In the genomic region with DNA sequence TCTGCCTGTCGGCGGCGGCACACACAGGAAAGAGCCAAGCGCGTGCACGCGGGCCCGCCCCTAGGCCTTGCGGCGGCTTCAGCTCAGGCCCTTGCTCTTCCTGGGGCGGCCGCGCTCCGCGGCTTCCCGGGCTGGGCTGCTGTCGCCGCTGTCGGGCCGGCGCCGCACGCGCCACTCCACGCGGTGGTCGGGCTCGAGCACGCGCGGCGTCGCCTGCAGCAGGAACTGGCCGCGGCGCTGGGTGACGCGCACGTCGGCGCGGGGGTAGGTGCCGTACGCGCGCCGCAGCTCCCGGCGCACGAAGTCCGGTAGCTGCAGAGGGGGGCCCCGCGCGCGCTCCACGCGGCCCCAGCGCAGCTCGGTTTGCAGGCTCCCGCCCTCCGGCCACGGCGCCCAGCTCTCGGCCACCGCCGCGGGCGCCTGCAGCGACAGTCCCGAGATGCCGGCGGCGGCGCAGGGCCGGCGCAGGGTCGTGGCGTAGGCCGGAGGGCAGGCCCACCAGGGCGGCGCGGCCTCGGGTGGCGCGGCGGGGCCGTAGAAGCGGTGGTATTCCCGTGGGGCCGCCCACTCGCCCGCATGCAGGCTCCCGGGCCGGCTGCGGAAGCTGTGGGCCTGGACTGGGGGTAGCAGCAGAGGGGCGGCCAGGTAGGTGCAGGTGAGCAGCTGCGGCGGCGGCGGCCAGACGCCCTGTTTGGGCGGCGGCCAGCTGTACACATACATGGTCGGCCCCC, we compare ENCODE assay signal across 8 cellular contexts. TPM values are rescaled to one million over a fixed set of nuclear protein-coding genes. Genes with fewer than 3 reads are reported as not detected.
DNase-seq lines count a peak whose midpoint lies in the region; ATAC-seq and TF ChIP-seq lines count a peak whose summit lies in the region.

No MANE protein-coding gene starts in this region.

- TF ChIP-seq CTCF in colonic mucosa (IDR thresholded peaks at IDR 0.05): no peak

- peak overlapping the region; percentile 92 for H3K27ac ChIP-seq in colonic mucosa

- peak overlapping the region; percentile 91 to 97 for H3K9ac ChIP-seq in colonic mucosa (ENCODE audit: low read depth in 2 of 2, low read length in 2 of 2)

- H3K4me1 ChIP-seq in colonic mucosa: no peaks in the 10 kb centered on the region

- peak overlapping the region; percentile 71 for H3K4me3 ChIP-seq in colonic mucosa

- peak; percentile 82 for ATAC-seq in GM19025 (IDR thresholded peaks at IDR 0.05; ENCODE audit: low read depth, unreplicated experiment)
- ATAC-seq in HG03175 (IDR thresholded peaks at IDR 0.05; ENCODE audit: unreplicated experiment): peak; percentile 79
- peak; percentile 91 for ATAC-seq in left lobe of liver

- DNase-seq in AG20443 (ENCODE audit: low spot score) (peak; percentile 94), NCI-H446 (lab: John Stamatoyannopoulos, UW) (peak; percentile 20 to 80), colonic mucosa (peak; percentile 82), left lobe of liver (ENCODE audit: low spot score) (peak; percentile 91)
- DNase-seq in activated CD4-positive, alpha-beta T cell treated with anti-CD3 and anti-CD28 coated beads for 4 hours: peak; percentile 78 to 84
- peak; percentile 80 to 85 for DNase-seq in stimulated activated CD4-positive, alpha-beta T cell treated with anti-CD3 and anti-CD28 coated beads, Interleukin-2, amount 100 ng/mL, for 24 hours

- intact Hi-C loops in colonic mucosa (cut with DNase I): no loop called here

- no peaks in the 10 kb centered on the region for H3K9me3 ChIP-seq in colonic mucosa

- no peaks in the 10 kb centered on the region for H3K36me3 ChIP-seq in colonic mucosa

- H3K27me3 ChIP-seq in colonic mucosa: no peaks in the 10 kb centered on the region

RNA-seq across cellular contexts. Expression of a gene that starts 0.8 kb away (rescaled TPM):
- 1 to 10 TPM; 2.8 to 4.8 TPM for total RNA-seq in colonic mucosa
- not detected for total RNA-seq in left lobe of liver

RNA-seq across cellular contexts. Expression of a gene that starts 18.2 kb away (rescaled TPM):
- total RNA-seq in colonic mucosa (10 to 100 TPM; 30.2 to 32.1 TPM), left lobe of liver (23.4 TPM)

RNA-seq across cellular contexts. Expression of a gene that starts 29.9 kb away (rescaled TPM):
- total RNA-seq in colonic mucosa (10 to 100 TPM; 23.7 to 37.3 TPM), left lobe of liver (12.7 TPM)

RNA-seq across cellular contexts. Expression of a gene that starts 32.0 kb away (rescaled TPM):
- total RNA-seq in colonic mucosa: 10 to 100 TPM in 1 of 2 donors, 1 to 10 TPM in 1; 4.2 to 22.5 TPM
- total RNA-seq in left lobe of liver: 7.0 TPM

RNA-seq across cellular contexts. Expression of a gene that starts 52.0 kb away (rescaled TPM):
- 10 to 100 TPM; 76.4 to 88.8 TPM for total RNA-seq in colonic mucosa
- total RNA-seq in left lobe of liver: 25.5 TPM

Comparison
In these comparisons a context has a peak if more than half of its experiments do, and no peak if none do; other contexts are left out.
1. Peak in every context shown above with its lines: DNase-seq, ATAC-seq, H3K4me3 ChIP-seq and H3K27ac ChIP-seq.